8 cellular contexts compared by ENCODE assay signal in the genomic region with DNA sequence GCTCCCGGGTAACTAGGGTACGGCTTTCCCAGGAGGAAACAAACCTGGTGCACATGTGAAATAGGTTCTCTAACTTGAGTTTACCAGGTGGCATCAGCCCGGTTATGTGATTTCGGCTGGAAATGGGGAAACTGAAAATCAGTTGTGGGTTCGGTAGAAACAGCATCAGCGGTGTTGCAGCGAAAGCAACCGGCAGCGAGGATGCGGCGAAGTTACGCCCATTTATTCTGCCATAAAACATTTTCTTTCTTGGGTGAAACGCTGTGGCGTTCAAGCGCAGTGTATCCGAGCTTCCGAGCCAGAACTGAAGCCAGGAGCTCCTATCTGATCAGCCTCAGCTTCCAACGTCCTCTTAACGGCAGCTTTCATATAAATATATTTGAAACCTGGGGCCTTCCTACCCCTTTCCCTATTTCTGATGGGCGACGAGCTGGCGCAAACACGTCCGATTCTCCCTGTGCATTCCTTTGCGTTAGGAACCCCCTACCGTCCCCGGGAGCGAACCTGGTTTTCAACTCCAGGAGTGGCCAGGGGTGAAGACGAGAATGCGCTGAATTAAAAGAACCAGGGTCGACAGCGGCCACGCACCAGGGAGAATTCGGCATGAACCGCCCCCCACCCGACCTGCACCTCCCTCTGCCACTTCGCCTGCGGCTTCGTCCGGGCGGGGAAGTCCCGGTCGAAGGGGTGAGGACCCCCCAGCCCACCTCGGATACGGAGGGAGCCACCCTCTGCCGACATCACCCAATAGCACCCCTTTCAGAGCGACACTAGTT. TPM values are rescaled to one million over a fixed set of nuclear protein-coding genes. Genes with fewer than 3 reads are reported as not detected.
DNase-seq lines count a peak whose midpoint lies in the region; ATAC-seq and TF ChIP-seq lines count a peak whose summit lies in the region.

No MANE protein-coding gene starts in this region.

- no peaks in the 10 kb centered on the region for H3K36me3 ChIP-seq in MM.1S (replicated peaks; ENCODE audit: insufficient read depth, low read length)

- peaks cover 26% of the 10 kb centered on the region for H3K4me1 ChIP-seq in MM.1S (ENCODE audit: low read length)

- no peaks in the 10 kb centered on the region for H3K9me3 ChIP-seq in MM.1S (replicated peaks; ENCODE audit: insufficient read depth, low read length)

- H3K4me3 ChIP-seq in MM.1S (ENCODE audit: low read length), result peak overlapping the region; percentile 80
- peak overlapping the region; percentile 80 for H3K4me3 ChIP-seq in retinal pigment epithelial cell (ENCODE audit: low read length)

- ATAC-seq in GM19452 (IDR thresholded peaks at IDR 0.05; ENCODE audit: unreplicated experiment) (no peak), HG03469 (IDR thresholded peaks at IDR 0.05; ENCODE audit: unreplicated experiment) (no peak), HG03280 (IDR thresholded peaks at IDR 0.05; ENCODE audit: unreplicated experiment) (no peak)

- H3K36me3 Mint-ChIP-seq in activated T-helper 2 cell treated with anti-CD3 and anti-CD28 coated beads, Interferon-gamma antibody, Interleukin-2, Interleukin-4, amounts not matched to agents 10 μg/mL and 5 μg/mL and 100 μg/mL, durations not matched to agents 14 hours and 24 hours and 36 hours (ENCODE audit: low read depth), result no peaks in the 10 kb centered on the region

- no peaks in the 10 kb centered on the region for H3K9me3 Mint-ChIP-seq in activated T-helper 2 cell treated with anti-CD3 and anti-CD28 coated beads, Interferon-gamma antibody, Interleukin-2, Interleukin-4, amounts not matched to agents 10 μg/mL and 5 μg/mL and 100 μg/mL, durations not matched to agents 14 hours and 24 hours and 36 hours

- no peaks in the 10 kb centered on the region for H3K27me3 ChIP-seq in MM.1S (replicated peaks; ENCODE audit: insufficient read depth, low read length)

- DNase-seq in D341Med (ENCODE audit: low spot score), result peak; percentile 53
- DNase-seq in MM.1S, result peak; percentile 41
- DNase-seq in activated T-helper 2 cell treated with anti-CD3 and anti-CD28 coated beads, Interferon-gamma antibody, Interleukin-2, Interleukin-4, amounts not matched to agents 10 μg/mL and 5 μg/mL and 100 μg/mL, durations not matched to agents 14 hours and 24 hours and 36 hours (ENCODE audit: low spot score), result peak; percentile 25
- peak; percentile 38 for DNase-seq in glomerular visceral epithelial cell (ENCODE audit: extremely low spot score)
- no peak for DNase-seq in retinal pigment epithelial cell (ENCODE audit: low read depth)

- H3F3A ChIP-seq in MM.1S (ENCODE audit: insufficient read depth, low read length), result peaks cover 36% of the 10 kb centered on the region

- no peak for TF ChIP-seq CTCF in MM.1S (IDR thresholded peaks at IDR 0.05; ENCODE audit: low read length)
- no peak for TF ChIP-seq CTCF in retinal pigment epithelial cell (conservative IDR thresholded peaks at IDR 0.05; ENCODE audit: low read depth, low read length)

- H3K27me3 Mint-ChIP-seq in activated T-helper 2 cell treated with anti-CD3 and anti-CD28 coated beads, Interferon-gamma antibody, Interleukin-2, Interleukin-4, amounts not matched to agents 10 μg/mL and 5 μg/mL and 100 μg/mL, durations not matched to agents 14 hours and 24 hours and 36 hours (ENCODE audit: low read depth), result peaks cover 75% of the 10 kb centered on the region

- H3K4me3 Mint-ChIP-seq in activated T-helper 2 cell treated with anti-CD3 and anti-CD28 coated beads, Interferon-gamma antibody, Interleukin-2, Interleukin-4, amounts not matched to agents 10 μg/mL and 5 μg/mL and 100 μg/mL, durations not matched to agents 14 hours and 24 hours and 36 hours (ENCODE audit: low read depth), result peak overlapping the region; percentile 83

- peak overlapping the region; percentile 79 for H3K9ac ChIP-seq in MM.1S (ENCODE audit: low read length)

- peak overlapping the region; percentile 78; the same call in 1 of the 2 replicates for H3K27ac ChIP-seq in MM.1S (ENCODE audit: low read length)

- peak overlapping the region; percentile 88 for H3K4me2 ChIP-seq in MM.1S (ENCODE audit: low read depth, low read length)

- H2AFZ ChIP-seq in MM.1S (ENCODE audit: low read length), result peak overlapping the region; percentile 19; the same call in 1 of the 2 replicates

- H3K4me1 Mint-ChIP-seq in activated T-helper 2 cell treated with anti-CD3 and anti-CD28 coated beads, Interferon-gamma antibody, Interleukin-2, Interleukin-4, amounts not matched to agents 10 μg/mL and 5 μg/mL and 100 μg/mL, durations not matched to agents 14 hours and 24 hours and 36 hours (ENCODE audit: low read depth), result peaks cover 24% of the 10 kb centered on the region

- no peak overlapping the region for H3K27ac Mint-ChIP-seq in activated T-helper 2 cell treated with anti-CD3 and anti-CD28 coated beads, Interferon-gamma antibody, Interleukin-2, Interleukin-4, amounts not matched to agents 10 μg/mL and 5 μg/mL and 100 μg/mL, durations not matched to agents 14 hours and 24 hours and 36 hours

- no peaks in the 10 kb centered on the region for H4K20me1 ChIP-seq in MM.1S (ENCODE audit: insufficient read depth, low read length)

- intact Hi-C loops in activated T-helper 2 cell treated with anti-CD3 and anti-CD28 coated beads, Interferon-gamma antibody, Interleukin-2, Interleukin-4, amounts not matched to agents 10 μg/mL and 5 μg/mL and 100 μg/mL, durations not matched to agents 14 hours and 24 hours and 36 hours (cut with micrococcal nuclease), result loop anchor here (5.0 to 10.0 kb wide), 2 partner anchors 300 to 447 kb away; no protein-coding TSS in a partner anchor

- H3K79me2 ChIP-seq in MM.1S (ENCODE audit: low read length), result peaks cover 64% of the 10 kb centered on the region

- H3K9me2 ChIP-seq in MM.1S (replicated peaks; ENCODE audit: insufficient read depth, low read length), result no peaks in the 10 kb centered on the region

RNA-seq across cellular contexts. Expression of a gene that starts 1.6 kb away (rescaled TPM):
- 0.62 and 0.66 TPM in 2 replicates for total RNA-seq in activated T-helper 2 cell treated with anti-CD3 and anti-CD28 coated beads, Interferon-gamma antibody, Interleukin-2, Interleukin-4, amounts not matched to agents 10 μg/mL and 5 μg/mL and 100 μg/mL, durations not matched to agents 14 hours and 24 hours and 36 hours

RNA-seq across cellular contexts. Expression of a gene that starts 34.0 kb away (rescaled TPM):
- total RNA-seq in activated T-helper 2 cell treated with anti-CD3 and anti-CD28 coated beads, Interferon-gamma antibody, Interleukin-2, Interleukin-4, amounts not matched to agents 10 μg/mL and 5 μg/mL and 100 μg/mL, durations not matched to agents 14 hours and 24 hours and 36 hours, result 13.2 and 17.6 TPM in 2 replicates
